Comparison of ENCODE assay signal across 16 cellular contexts in the genomic region with DNA sequence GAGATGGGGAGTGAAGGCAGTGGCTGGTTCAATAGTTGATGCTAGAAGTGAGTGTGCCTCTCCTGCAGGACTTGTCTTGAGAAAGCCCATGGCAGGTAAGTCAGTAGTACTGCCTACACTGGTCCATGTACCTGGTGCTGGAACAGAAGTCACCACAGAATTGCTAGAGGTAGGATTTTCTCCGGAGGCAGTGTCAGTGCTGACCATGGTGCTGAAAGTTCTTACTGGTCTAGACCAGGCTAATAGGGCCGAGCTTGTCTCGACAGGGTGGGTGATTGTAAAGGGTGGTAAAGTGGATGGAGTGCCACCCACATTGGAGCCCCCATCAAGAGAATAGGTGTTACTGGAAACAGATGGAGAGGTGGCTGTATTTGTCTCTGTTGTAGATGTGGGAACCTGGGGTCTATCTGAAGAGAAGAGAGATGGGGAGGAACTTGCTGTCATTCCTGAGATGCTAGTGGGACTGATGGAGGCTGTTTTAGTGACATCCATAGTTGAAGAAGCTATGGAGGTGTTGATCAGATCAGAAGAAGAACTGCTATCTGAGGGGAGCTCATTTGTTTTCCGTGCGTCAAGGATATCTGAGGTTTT. TPM values are rescaled to one million over a fixed set of nuclear protein-coding genes. Genes with fewer than 3 reads are reported as not detected.
A peak's percentile ranks its signal among the peaks of the same experiment; 100 is the strongest.
DNase-seq lines count a peak whose midpoint lies in the region; ATAC-seq and TF ChIP-seq lines count a peak whose summit lies in the region.
"Had no signal": no experiment of that assay in that cellular context is flagged by ENCODE, and none has a peak within 500 bp of the region (broad histone marks: within the 10 kb centered on the region; RNA-seq: fewer than 3 reads in every experiment).

No MANE protein-coding gene starts in this region.

- ATAC-seq in HCT116 (no peak), GM18861 (IDR thresholded peaks at IDR 0.05; ENCODE audit: unreplicated experiment) (no peak), HG03457 (IDR thresholded peaks at IDR 0.05; ENCODE audit: unreplicated experiment) (no peak)
- ATAC-seq: naive thymus-derived CD8-positive, alpha-beta T cell had no signal

- no peak for TF ChIP-seq CTCF in A673 (conservative IDR thresholded peaks at IDR 0.05; ENCODE audit: low read depth, low read length)
- no peak for TF ChIP-seq CTCF in HCT116 (IDR thresholded peaks at IDR 0.05 in 2 of 3, conservative IDR thresholded peaks at IDR 0.05 in 1 of 3; ENCODE audit: borderline replicate concordance in 1 of 3, insufficient read depth in 1 of 3, low read depth in 2 of 3, low read length in 2 of 3)
- TF ChIP-seq CTCF in fibroblast of pulmonary artery (IDR thresholded peaks at IDR 0.05; ENCODE audit: low read length, missing control alignments): no peak

- H3K4me3 ChIP-seq in A673 (ENCODE audit: low read depth, low read length, poor library complexity, severe bottlenecking) (no peak overlapping the region), HCT116 (replicated peaks in 1 of 2; ENCODE audit: low read depth in 1 of 2, low read length in 2 of 2) (no peak overlapping the region), fibroblast of pulmonary artery (replicated peaks; ENCODE audit: low read depth, low read length) (no peak overlapping the region)
- H3K4me3 ChIP-seq: stomach had no signal

- POLR2A ChIA-PET in A673 (lab: Charles Lee; ENCODE audit: low non-redundant PET): no interaction called here
- POLR2A ChIA-PET in HCT116 (lab: Charles Lee): no interaction called here

- H3K9me3 ChIP-seq in A673 (ENCODE audit: low read depth, low read length, poor library complexity, severe bottlenecking): no peaks in the 10 kb centered on the region
- H3K9me3 ChIP-seq in HCT116 (ENCODE audit: control insufficient read depth in 1 of 2, insufficient read depth in 1 of 2, low read depth in 1 of 2, low read length in 2 of 2): no peaks in the 10 kb centered on the region

- no peaks in the 10 kb centered on the region for H4K20me1 ChIP-seq in HCT116 (ENCODE audit: insufficient read depth)

- BruUV-seq in A673 (replicated peaks; lab: Mats Ljungman, UMichigan) (no TSS peak), HCT116 (replicated peaks; lab: Mats Ljungman, UMichigan) (no TSS peak)

- H3K27ac ChIP-seq in A673 (ENCODE audit: low read depth, low read length, poor library complexity, severe bottlenecking): no peak overlapping the region
- H3K27ac ChIP-seq in HCT116 (ENCODE audit: low read depth, low read length): no peak overlapping the region
- H3K27ac ChIP-seq: stomach had no signal

- H3K36me3 ChIP-seq in A673 (ENCODE audit: insufficient read depth, low read length, poor library complexity, severe bottlenecking): no peaks in the 10 kb centered on the region
- no peaks in the 10 kb centered on the region for H3K36me3 ChIP-seq in HCT116 (ENCODE audit: control insufficient read depth in 1 of 2, insufficient read depth in 2 of 2, low read length in 2 of 2)
- H3K36me3 ChIP-seq: stomach had no signal

- CTCF ChIA-PET in A673 (lab: Charles Lee): no interaction called here
- CTCF ChIA-PET in HCT116 (lab: Charles Lee): no interaction called here

- intact Hi-C loops in A673 (cut with micrococcal nuclease; ENCODE audit: unreplicated experiment) (no loop called here), HCT116 (cut with micrococcal nuclease) (no loop called here)

- no peak overlapping the region for H3K4me2 ChIP-seq in HCT116 (ENCODE audit: low read length)

- TF ChIP-seq POLR2A in HCT116 (IDR thresholded peaks at IDR 0.05; ENCODE audit: borderline replicate concordance, extremely low read depth, insufficient read depth, insufficient read length): no peak

- DNase-seq in A673 (ENCODE audit: low spot score) (peak; percentile 42), HCT116 (ENCODE audit: low read depth, low spot score) (no peak), fibroblast of pulmonary artery (ENCODE audit: low read depth) (peak; percentile 3)
- no peak for DNase-seq in stimulated activated naive CD4-positive, alpha-beta T cell treated with Interleukin-2 at 50 U/mL for 16 hours (lab: John Stamatoyannopoulos, UW)
- no peak for DNase-seq in activated T-cell treated with anti-CD3 and anti-CD28 coated beads, Interleukin-2, amount 50 U/mL, for 1 hour
- DNase-seq: activated naive CD8-positive, alpha-beta T cell treated with anti-CD3 and anti-CD28 coated beads, Interleukin-2, amount 10 ng/mL, durations not matched to agents 7 days and 5 days; cortex of kidney; kidney; NCI-H187 treated with DMSO at 0.1 percent for 48 hours; stimulated activated CD4-positive, alpha-beta T cell treated with anti-CD3 and anti-CD28 coated beads, Interleukin-4, amount 100 ng/mL, for 4 hours; stomach had no signal

- no peak for TF ChIP-seq RAD21 in HCT116 (IDR thresholded peaks at IDR 0.05; ENCODE audit: low read depth)

- H3K4me1 ChIP-seq in A673 (ENCODE audit: insufficient read depth, low read length, poor library complexity, severe bottlenecking) (no peaks in the 10 kb centered on the region), HCT116 (ENCODE audit: control insufficient read depth in 1 of 2, insufficient read depth in 2 of 2, low read length in 2 of 2) (no peaks in the 10 kb centered on the region)
- H3K4me1 ChIP-seq: stomach had no signal

- H3K9ac ChIP-seq in HCT116 (ENCODE audit: low read length): no peak overlapping the region

- H3K79me2 ChIP-seq in HCT116 (ENCODE audit: insufficient read depth, low read length): no peaks in the 10 kb centered on the region

- H3K27me3 ChIP-seq in A673 (replicated peaks; ENCODE audit: insufficient read depth, low read depth, low read length, poor library complexity) (no peaks in the 10 kb centered on the region), HCT116 (ENCODE audit: insufficient read depth, low read length) (no peaks in the 10 kb centered on the region)

- RAD21 ChIA-PET in HCT116 (lab: Charles Lee; ENCODE audit: low non-redundant PET in 1 of 2, low total read pairs in 2 of 2, uncharacterized antibody in 2 of 2, unreplicated experiment in 2 of 2): no interaction called here

- H3K9me2 ChIP-seq in HCT116 (ENCODE audit: insufficient read depth): no peaks in the 10 kb centered on the region

- no peak overlapping the region for H2AFZ ChIP-seq in HCT116 (ENCODE audit: low read depth, low read length, poor library complexity, severe bottlenecking)

TF ChIP-seq in HCT116, 20 proteins besides CTCF, POLR2A, EP300 and RAD21 (continues in another document):
- TF ChIP-seq SP1 (IDR thresholded peaks at IDR 0.05; ENCODE audit: low read depth): no peak
- TF ChIP-seq ZNF274 (IDR thresholded peaks at IDR 0.05; ENCODE audit: low read depth, low read length): no peak
- TF ChIP-seq, protein P1, sequence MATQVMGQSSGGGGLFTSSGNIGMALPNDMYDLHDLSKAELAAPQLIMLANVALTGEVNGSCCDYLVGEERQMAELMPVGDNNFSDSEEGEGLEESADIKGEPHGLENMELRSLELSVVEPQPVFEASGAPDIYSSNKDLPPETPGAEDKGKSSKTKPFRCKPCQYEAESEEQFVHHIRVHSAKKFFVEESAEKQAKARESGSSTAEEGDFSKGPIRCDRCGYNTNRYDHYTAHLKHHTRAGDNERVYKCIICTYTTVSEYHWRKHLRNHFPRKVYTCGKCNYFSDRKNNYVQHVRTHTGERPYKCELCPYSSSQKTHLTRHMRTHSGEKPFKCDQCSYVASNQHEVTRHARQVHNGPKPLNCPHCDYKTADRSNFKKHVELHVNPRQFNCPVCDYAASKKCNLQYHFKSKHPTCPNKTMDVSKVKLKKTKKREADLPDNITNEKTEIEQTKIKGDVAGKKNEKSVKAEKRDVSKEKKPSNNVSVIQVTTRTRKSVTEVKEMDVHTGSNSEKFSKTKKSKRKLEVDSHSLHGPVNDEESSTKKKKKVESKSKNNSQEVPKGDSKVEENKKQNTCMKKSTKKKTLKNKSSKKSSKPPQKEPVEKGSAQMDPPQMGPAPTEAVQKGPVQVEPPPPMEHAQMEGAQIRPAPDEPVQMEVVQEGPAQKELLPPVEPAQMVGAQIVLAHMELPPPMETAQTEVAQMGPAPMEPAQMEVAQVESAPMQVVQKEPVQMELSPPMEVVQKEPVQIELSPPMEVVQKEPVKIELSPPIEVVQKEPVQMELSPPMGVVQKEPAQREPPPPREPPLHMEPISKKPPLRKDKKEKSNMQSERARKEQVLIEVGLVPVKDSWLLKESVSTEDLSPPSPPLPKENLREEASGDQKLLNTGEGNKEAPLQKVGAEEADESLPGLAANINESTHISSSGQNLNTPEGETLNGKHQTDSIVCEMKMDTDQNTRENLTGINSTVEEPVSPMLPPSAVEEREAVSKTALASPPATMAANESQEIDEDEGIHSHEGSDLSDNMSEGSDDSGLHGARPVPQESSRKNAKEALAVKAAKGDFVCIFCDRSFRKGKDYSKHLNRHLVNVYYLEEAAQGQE (IDR thresholded peaks at IDR 0.05; ENCODE audit: low read depth): peak; percentile 84

TF ChIP-seq in PFSK-1, 5 proteins besides CTCF, POLR2A, EP300 and RAD21:
- no peak for TF ChIP-seq FOXP2 (optimal IDR thresholded peaks at IDR 0.05; ENCODE audit: borderline replicate concordance, extremely low read depth, extremely low read length, insufficient read depth)
- TF ChIP-seq, protein P1 (IDR thresholded peaks at IDR 0.05; ENCODE audit: insufficient read depth in 1 of 2, low read depth in 2 of 2, low read length in 2 of 2): peak; percentile 72 to 93

RNA-seq across cellular contexts. Expression of a gene that starts 36.6 kb away (rescaled TPM):
- total RNA-seq in A673 (2021) (not detected in 2 replicates), HCT116 (2021; ENCODE audit: unreplicated experiment) (0.12 TPM)
- polyA plus RNA-seq in HCT116 (2012): 0.29 and 0.34 TPM in 2 replicates
- polyA plus RNA-seq in PFSK-1 (2012; ENCODE audit: insufficient read length, low read depth): not detected
- total RNA-seq: naive thymus-derived CD8-positive, alpha-beta T cell had no signal
- polyA plus RNA-seq: CD4-positive, CD25-positive, alpha-beta regulatory T cell; naive thymus-derived CD8-positive, alpha-beta T cell had no signal

Comparison
In these comparisons a context has a peak if more than half of its experiments do, and no peak if none do; other contexts are left out.
1. DNase-seq: peak in A673 (single experiment) and fibroblast of pulmonary artery (single experiment); none in HCT116 (single experiment), stimulated activated naive CD4-positive, alpha-beta T cell treated with Interleukin-2 at 50 U/mL for 16 hours (single experiment) and activated T-cell treated with anti-CD3 and anti-CD28 coated beads, Interleukin-2, amount 50 U/mL, for 1 hour (single experiment).